ENCODE assay signal across 1 cellular context in the genomic region with DNA sequence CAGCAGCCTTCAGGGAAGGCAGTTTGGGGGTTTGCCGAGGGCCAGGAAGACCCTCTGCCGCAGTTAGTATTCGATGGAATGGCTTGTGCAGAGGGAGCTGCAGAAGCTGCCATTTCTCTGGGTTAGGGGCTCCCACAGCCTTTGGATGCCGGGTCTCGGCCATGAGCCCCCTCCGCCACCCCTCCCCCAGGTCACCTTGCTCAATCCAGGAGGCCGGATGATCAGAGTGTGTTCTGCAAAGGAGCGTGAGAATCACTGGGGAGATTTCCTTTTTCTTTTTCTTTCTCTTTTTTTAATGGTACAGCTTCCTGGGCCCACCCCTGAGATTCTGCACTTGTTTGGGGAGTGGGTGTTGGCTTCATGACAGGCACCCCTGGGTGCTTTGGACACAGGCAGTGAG.
TF ChIP-seq lines count a peak whose summit lies in the region.

No MANE protein-coding gene starts in this region.

TF ChIP-seq in endothelial cell of umbilical vein, 7 proteins besides CTCF, POLR2A, EP300 and RAD21:
- TF ChIP-seq, protein P1, sequence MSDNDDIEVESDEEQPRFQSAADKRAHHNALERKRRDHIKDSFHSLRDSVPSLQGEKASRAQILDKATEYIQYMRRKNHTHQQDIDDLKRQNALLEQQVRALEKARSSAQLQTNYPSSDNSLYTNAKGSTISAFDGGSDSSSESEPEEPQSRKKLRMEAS (IDR thresholded peaks at IDR 0.05; ENCODE audit: insufficient read depth, insufficient read length): no peak
TF ChIP-seq in endothelial cell of umbilical vein: peak in this region for 0.
